Comparison of ENCODE assay signal across 13 cellular contexts in the genomic region with DNA sequence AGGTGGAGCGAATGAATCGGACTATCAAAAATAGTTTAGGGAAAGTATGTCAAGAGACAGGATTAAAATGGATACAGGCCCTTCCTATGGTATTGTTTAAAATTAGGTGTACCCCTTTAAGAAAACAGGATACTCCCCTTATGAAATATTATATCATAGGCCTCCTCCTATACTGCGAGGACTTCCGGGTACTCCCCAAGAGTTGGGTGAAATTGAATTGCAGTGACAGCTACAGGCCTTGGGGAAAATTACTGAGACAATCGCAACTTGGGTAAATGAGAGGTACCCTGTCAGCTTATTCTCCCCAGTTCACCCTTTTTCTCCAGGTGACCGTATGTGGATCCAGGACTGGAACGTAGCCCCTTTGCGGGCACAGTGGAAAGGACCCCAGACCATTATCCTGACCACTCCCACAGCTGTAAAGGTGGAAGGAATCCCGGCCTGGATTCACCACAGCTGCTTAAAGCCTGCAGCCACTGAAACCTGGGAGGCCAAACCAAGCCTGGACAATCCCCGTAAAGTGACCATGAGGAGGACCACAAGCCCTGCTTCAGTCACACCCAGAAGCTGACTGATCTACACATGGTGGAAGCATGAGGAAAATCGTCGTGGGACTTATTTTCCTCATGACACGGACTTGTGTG.
DNase-seq lines count a peak whose midpoint lies in the region; ATAC-seq and TF ChIP-seq lines count a peak whose summit lies in the region.
"Had no signal": no experiment of that assay in that cellular context is flagged by ENCODE, and none has a peak within 500 bp of the region (broad histone marks: within the 10 kb centered on the region; RNA-seq: fewer than 3 reads in every experiment).

No MANE protein-coding gene starts in this region.

- H3K4me3 Mint-ChIP-seq in activated T-helper 2 cell treated with anti-CD3 and anti-CD28 coated beads, Interferon-gamma antibody, Interleukin-2, Interleukin-4, amounts not matched to agents 10 μg/mL and 5 μg/mL and 100 μg/mL, durations not matched to agents 14 hours and 24 hours and 36 hours (ENCODE audit: low read depth) = no peak overlapping the region
- H3K4me3 Mint-ChIP-seq: CD14-positive monocyte had no signal

- intact Hi-C loops in activated T-helper 2 cell treated with anti-CD3 and anti-CD28 coated beads, Interferon-gamma antibody, Interleukin-2, Interleukin-4, amounts not matched to agents 10 μg/mL and 5 μg/mL and 100 μg/mL, durations not matched to agents 14 hours and 24 hours and 36 hours (cut with micrococcal nuclease) = no loop called here

- H3K36me3 Mint-ChIP-seq in activated T-helper 2 cell treated with anti-CD3 and anti-CD28 coated beads, Interferon-gamma antibody, Interleukin-2, Interleukin-4, amounts not matched to agents 10 μg/mL and 5 μg/mL and 100 μg/mL, durations not matched to agents 14 hours and 24 hours and 36 hours (ENCODE audit: low read depth) = no peaks in the 10 kb centered on the region
- H3K36me3 Mint-ChIP-seq: CD14-positive monocyte had no signal

- no peak overlapping the region for H3K4me3 ChIP-seq in epithelial cell of esophagus (ENCODE audit: low read length)
- H3K4me3 ChIP-seq: SJSA1 had no signal

- peak; percentile 10 for TF ChIP-seq CTCF in epithelial cell of esophagus (IDR thresholded peaks at IDR 0.05; ENCODE audit: insufficient read depth, low read depth, low read length, missing control alignments)

- H3K27ac Mint-ChIP-seq in activated T-helper 2 cell treated with anti-CD3 and anti-CD28 coated beads, Interferon-gamma antibody, Interleukin-2, Interleukin-4, amounts not matched to agents 10 μg/mL and 5 μg/mL and 100 μg/mL, durations not matched to agents 14 hours and 24 hours and 36 hours = no peak overlapping the region
- H3K27ac Mint-ChIP-seq: CD14-positive monocyte had no signal

- DNase-seq in NCI-H2107 treated with DMSO at 0.1 percent for 48 hours (lab: John Stamatoyannopoulos, UW; ENCODE audit: unreplicated experiment) = peak; percentile 42
- DNase-seq in NCI-H2107 (lab: John Stamatoyannopoulos, UW) = no peak
- peak; percentile 34 to 48 for DNase-seq in NCI-H526 (lab: John Stamatoyannopoulos, UW)
- DNase-seq in epithelial cell of esophagus (ENCODE audit: low read depth) = no peak
- no peak for DNase-seq in activated T-helper 2 cell treated with anti-CD3 and anti-CD28 coated beads, Interferon-gamma antibody, Interleukin-2, Interleukin-4, amounts not matched to agents 10 μg/mL and 5 μg/mL and 100 μg/mL, durations not matched to agents 14 hours and 24 hours and 36 hours (ENCODE audit: low spot score)
- DNase-seq: GDM1, NCI-H1694 treated with DMSO at 0.1 percent for 48 hours had no signal

- peaks cover 16% of the 10 kb centered on the region for H3K9me3 Mint-ChIP-seq in activated T-helper 2 cell treated with anti-CD3 and anti-CD28 coated beads, Interferon-gamma antibody, Interleukin-2, Interleukin-4, amounts not matched to agents 10 μg/mL and 5 μg/mL and 100 μg/mL, durations not matched to agents 14 hours and 24 hours and 36 hours

- no peaks in the 10 kb centered on the region for H3K4me1 Mint-ChIP-seq in activated T-helper 2 cell treated with anti-CD3 and anti-CD28 coated beads, Interferon-gamma antibody, Interleukin-2, Interleukin-4, amounts not matched to agents 10 μg/mL and 5 μg/mL and 100 μg/mL, durations not matched to agents 14 hours and 24 hours and 36 hours (ENCODE audit: low read depth)
- H3K4me1 Mint-ChIP-seq: CD14-positive monocyte had no signal

- no peaks in the 10 kb centered on the region for H3K27me3 Mint-ChIP-seq in activated T-helper 2 cell treated with anti-CD3 and anti-CD28 coated beads, Interferon-gamma antibody, Interleukin-2, Interleukin-4, amounts not matched to agents 10 μg/mL and 5 μg/mL and 100 μg/mL, durations not matched to agents 14 hours and 24 hours and 36 hours (ENCODE audit: low read depth)

- ATAC-seq in GM21825 (IDR thresholded peaks at IDR 0.05; ENCODE audit: unreplicated experiment) = no peak
- no peak for ATAC-seq in GM18868 (IDR thresholded peaks at IDR 0.05; ENCODE audit: unreplicated experiment)
- ATAC-seq in GM18867 (IDR thresholded peaks at IDR 0.05; ENCODE audit: unreplicated experiment) = no peak
- ATAC-seq: Panc1 had no signal

Comparison
In these comparisons a context has a peak if more than half of its experiments do, and no peak if none do; other contexts are left out.
1. DNase-seq: peak in NCI-H2107 treated with DMSO at 0.1 percent for 48 hours (single experiment) and NCI-H526 (2 of 2); none in NCI-H2107 (single experiment), epithelial cell of esophagus (single experiment) and activated T-helper 2 cell treated with anti-CD3 and anti-CD28 coated beads, Interferon-gamma antibody, Interleukin-2, Interleukin-4, amounts not matched to agents 10 μg/mL and 5 μg/mL and 100 μg/mL, durations not matched to agents 14 hours and 24 hours and 36 hours (single experiment).